7 cellular contexts compared by ENCODE assay signal in genomic region chr20:41643504-41643938, GRCh38. TPM values are rescaled to one million over a fixed set of nuclear protein-coding genes. Genes with fewer than 3 reads are reported as not detected.
DNase-seq lines count a peak whose midpoint lies in the region; ATAC-seq and TF ChIP-seq lines count a peak whose summit lies in the region.

No MANE protein-coding gene starts in this region.

- no peaks in the 10 kb centered on the region for H4K20me1 ChIP-seq in PC-3 (ENCODE audit: low read length)

- H3F3A ChIP-seq in PC-3 (ENCODE audit: low read length, unreplicated experiment) = no peaks in the 10 kb centered on the region

- peak overlapping the region; percentile 69 for H2AFZ ChIP-seq in PC-3 (ENCODE audit: low read length)

- no peaks in the 10 kb centered on the region for H3K36me3 ChIP-seq in PC-3 (ENCODE audit: low read depth, low read length)
- H3K36me3 ChIP-seq in thymus (ENCODE audit: control insufficient read depth, insufficient read depth) = no peaks in the 10 kb centered on the region
- no peaks in the 10 kb centered on the region for H3K36me3 ChIP-seq in effector memory CD4-positive, alpha-beta T cell (ENCODE audit: control insufficient read depth, insufficient read depth, low read length)

- H3K4me3 ChIP-seq in PC-3 (ENCODE audit: low read length) = no peak overlapping the region
- H3K4me3 ChIP-seq in thymus (ENCODE audit: low read length) = no peak overlapping the region
- H3K4me3 ChIP-seq in effector memory CD4-positive, alpha-beta T cell (ENCODE audit: insufficient read depth, low read depth, low read length, poor library complexity, severe bottlenecking) = no peak overlapping the region

- no peak overlapping the region for H3K9ac ChIP-seq in PC-3 (ENCODE audit: low read length)

- 13% methylated on average over 3 of the region's 3 CpGs for WGBS in thymus

- no peaks in the 10 kb centered on the region for H3K9me2 ChIP-seq in PC-3 (replicated peaks; ENCODE audit: low read length)

- DNase-seq in HUDEP-2 (lab: John Stamatoyannopoulos, UW; ENCODE audit: unreplicated experiment in 76 of 76) (peak in 69 of 76 experiments; percentile 9 to 75 (median 41)), PC-3 (peak; percentile 51), fibroblast of gingiva (ENCODE audit: low read depth) (peak; percentile 12), HPDE6-E6E7 (ENCODE audit: extremely low spot score) (no peak)
- DNase-seq in effector memory CD4-positive, alpha-beta T cell = no peak

- BruUV-seq in PC-3 (replicated peaks; lab: Mats Ljungman, UMichigan) = no TSS peak

- intact Hi-C loops in PC-3 (cut with micrococcal nuclease) = no loop called here

- H3K9me3 ChIP-seq in PC-3 (ENCODE audit: low read length) (no peaks in the 10 kb centered on the region), thymus (ENCODE audit: control insufficient read depth) (no peaks in the 10 kb centered on the region)
- H3K9me3 ChIP-seq in effector memory CD4-positive, alpha-beta T cell (ENCODE audit: control insufficient read depth, low read length) = no peaks in the 10 kb centered on the region

- H3K27ac ChIP-seq in PC-3 (ENCODE audit: low read length) (no peak overlapping the region), thymus (ENCODE audit: low read depth) (peak overlapping the region; percentile 36)
- no peak overlapping the region for H3K27ac ChIP-seq in effector memory CD4-positive, alpha-beta T cell (ENCODE audit: insufficient read depth, low read length, poor library complexity, severe bottlenecking)

- CTCF ChIA-PET in PC-3 (lab: Charles Lee) = no interaction called here

- H3K4me1 ChIP-seq in PC-3 (ENCODE audit: insufficient read depth, low read length) (peaks cover 13% of the 10 kb centered on the region; the same call in 1 of the 2 replicates), thymus (ENCODE audit: control insufficient read depth, insufficient read depth, low read length) (no peaks in the 10 kb centered on the region)
- H3K4me1 ChIP-seq in effector memory CD4-positive, alpha-beta T cell (ENCODE audit: control insufficient read depth, insufficient read depth, low read length, poor library complexity, severe bottlenecking) = no peaks in the 10 kb centered on the region

- H3K4me2 ChIP-seq in PC-3 (ENCODE audit: low read length) = 0 out of 2 replicates have a peak overlapping the region, but pooled peaks have one; percentile 12

- no peaks in the 10 kb centered on the region for H3K79me2 ChIP-seq in PC-3 (ENCODE audit: low read length)

- ATAC-seq in PC-3 (peak; percentile 24; the same call in 1 of the 2 replicates), HG02885 (IDR thresholded peaks at IDR 0.05; ENCODE audit: poor library complexity, unreplicated experiment) (no peak)

- peaks cover 17% of the 10 kb centered on the region for H3K27me3 ChIP-seq in PC-3 (ENCODE audit: low read length)
- peaks cover 2% of the 10 kb centered on the region for H3K27me3 ChIP-seq in thymus (ENCODE audit: control insufficient read depth, insufficient read depth)
- H3K27me3 ChIP-seq in effector memory CD4-positive, alpha-beta T cell (replicated peaks; ENCODE audit: control insufficient read depth, insufficient read depth, low read length, poor library complexity, severe bottlenecking) = no peaks in the 10 kb centered on the region

- no peak for TF ChIP-seq CTCF in PC-3 (conservative IDR thresholded peaks at IDR 0.05; ENCODE audit: low read depth, low read length)

- POLR2A ChIA-PET in PC-3 (lab: Charles Lee; ENCODE audit: unreplicated experiment) = no interaction called here

RNA-seq across cellular contexts. Expression of gene CHD6, which starts 25.3 kb away (rescaled TPM):
- total RNA-seq in PC-3 (2014; rRNA removed) = 19.5 and 34.7 TPM in 2 replicates
- polyA plus RNA-seq in thymus = 11.8 TPM

Comparison
In these comparisons a context has a peak if more than half of its experiments do, and no peak if none do; other contexts are left out.
1. DNase-seq: peak in HUDEP-2 (69 of 76), PC-3 (single experiment) and fibroblast of gingiva (single experiment); none in HPDE6-E6E7 (single experiment) and effector memory CD4-positive, alpha-beta T cell (0 of 3).